ENCODE assay signal across 18 cellular contexts in the genomic region with DNA sequence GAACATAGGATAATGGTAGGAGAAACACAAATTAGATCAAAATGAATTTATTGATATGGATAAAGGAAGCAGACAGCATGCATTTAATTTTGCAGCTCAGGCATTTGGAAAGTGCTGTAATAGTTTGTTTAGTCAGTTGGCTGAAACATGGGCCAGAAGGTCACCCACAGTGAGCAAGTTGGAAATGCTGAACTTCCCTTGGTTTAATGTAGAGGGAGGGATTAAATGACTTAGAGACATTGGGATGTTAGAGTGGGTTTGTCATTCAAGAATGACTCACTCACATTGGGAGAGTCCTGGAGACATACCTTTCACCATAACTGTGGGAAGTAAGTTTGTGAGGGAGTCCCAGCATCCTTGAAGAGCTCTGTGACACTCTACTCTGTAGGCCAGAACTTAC.
DNase-seq lines count a peak whose midpoint lies in the region; ATAC-seq, FAIRE-seq and TF ChIP-seq lines count a peak whose summit lies in the region.
"Had no signal": no experiment of that assay in that cellular context is flagged by ENCODE, and none has a peak within 500 bp of the region (broad histone marks: within the 10 kb centered on the region; RNA-seq: fewer than 3 reads in every experiment).

No MANE protein-coding gene starts in this region.

- no peak overlapping the region for H3K4me3 Mint-ChIP-seq in natural killer cell treated with Interleukin-12 subunit alpha and Interleukin-12 subunit beta and Interleukin-15 and Interleukin-18, amount 100 ng/mL, for 72 hours
- H3K4me3 Mint-ChIP-seq: effector memory CD8-positive, alpha-beta T cell; IgD-negative memory B cell had no signal

- H3K4me3 ChIP-seq in fibroblast of mammary gland (ENCODE audit: control insufficient read depth, low read depth, low read length) (no peak overlapping the region), retinal pigment epithelial cell (ENCODE audit: low read length) (no peak overlapping the region)

- H3K36me3 Mint-ChIP-seq in natural killer cell treated with Interleukin-12 subunit alpha and Interleukin-12 subunit beta and Interleukin-15 and Interleukin-18, amount 100 ng/mL, for 72 hours = no peaks in the 10 kb centered on the region
- H3K36me3 Mint-ChIP-seq: IgD-negative memory B cell had no signal

- no peaks in the 10 kb centered on the region for H3K27me3 Mint-ChIP-seq in natural killer cell treated with Interleukin-12 subunit alpha and Interleukin-12 subunit beta and Interleukin-15 and Interleukin-18, amount 100 ng/mL, for 72 hours
- H3K27me3 Mint-ChIP-seq: effector memory CD8-positive, alpha-beta T cell; IgD-negative memory B cell had no signal

- DNase-seq in GM03348 (ENCODE audit: low spot score) = peak; percentile 57
- peak; percentile 90 for DNase-seq in RCC 7860 (ENCODE audit: low spot score)
- DNase-seq in fibroblast of mammary gland (ENCODE audit: low read depth) = peak; percentile 91
- peak; percentile 18 for DNase-seq in retinal pigment epithelial cell (ENCODE audit: low read depth)
- no peak for DNase-seq in natural killer cell treated with Interleukin-12 subunit alpha and Interleukin-12 subunit beta and Interleukin-15 and Interleukin-18, amount 100 ng/mL, for 72 hours (ENCODE audit: low spot score)
- DNase-seq in NCI-H2227 treated with DMSO at 0.1 percent for 48 hours (lab: John Stamatoyannopoulos, UW) = no peak
- DNase-seq in GM13977 (ENCODE audit: low spot score) = no peak
- DNase-seq: activated CD4-positive, alpha-beta T cell treated with anti-CD3 and anti-CD28 coated beads for 1 hour; activated naive CD4-positive, alpha-beta T cell; COR-L47; effector memory CD8-positive, alpha-beta T cell; NCI-H1048; stimulated activated CD4-positive, alpha-beta T cell treated with anti-CD3 and anti-CD28 coated beads, Interleukin-12 subunit alpha, Interleukin-12 subunit beta, amount 100 ng/mL, for 4 hours; T-helper 2 cell had no signal

- ATAC-seq in natural killer cell treated with Interleukin-12 subunit alpha and Interleukin-12 subunit beta and Interleukin-15 and Interleukin-18, amount 100 ng/mL, for 72 hours = no peak
- ATAC-seq in HG02840 (IDR thresholded peaks at IDR 0.05; ENCODE audit: low FRiP score, unreplicated experiment) = no peak
- ATAC-seq: effector memory CD8-positive, alpha-beta T cell; Right ventricle myocardium inferior had no signal

- no peaks in the 10 kb centered on the region for H3K9me3 Mint-ChIP-seq in natural killer cell treated with Interleukin-12 subunit alpha and Interleukin-12 subunit beta and Interleukin-15 and Interleukin-18, amount 100 ng/mL, for 72 hours

- no peak overlapping the region for H3K27ac Mint-ChIP-seq in natural killer cell treated with Interleukin-12 subunit alpha and Interleukin-12 subunit beta and Interleukin-15 and Interleukin-18, amount 100 ng/mL, for 72 hours
- H3K27ac Mint-ChIP-seq: effector memory CD8-positive, alpha-beta T cell; IgD-negative memory B cell had no signal

- no peak for TF ChIP-seq CTCF in fibroblast of mammary gland (conservative IDR thresholded peaks at IDR 0.05; ENCODE audit: control insufficient read depth, insufficient read depth, low read depth, low read length)
- TF ChIP-seq CTCF in retinal pigment epithelial cell (conservative IDR thresholded peaks at IDR 0.05; ENCODE audit: low read depth, low read length) = no peak
- TF ChIP-seq CTCF in GM13977 (IDR thresholded peaks at IDR 0.05; ENCODE audit: extremely low read depth, insufficient read depth, missing control alignments) = no peak

- in situ Hi-C loops in GM13977 (cut with MboI; ENCODE audit: low pct_unique_long_range_greater_than_20kb, low sequenced_read_pairs, unreplicated experiment) = no loop called here

- H3K4me1 Mint-ChIP-seq in natural killer cell treated with Interleukin-12 subunit alpha and Interleukin-12 subunit beta and Interleukin-15 and Interleukin-18, amount 100 ng/mL, for 72 hours (ENCODE audit: low read depth in 2 of 2) = peaks cover 0 to 3% of the 10 kb centered on the region in 2 donors

- peak; percentile 97 for FAIRE-seq in RCC 7860 (lab: Jason Lieb, UNC)
- FAIRE-seq: islet of Langerhans had no signal

Comparison
In these comparisons a context has a peak if more than half of its experiments do, and no peak if none do; other contexts are left out.
1. DNase-seq: peak in GM03348 (single experiment), RCC 7860 (single experiment), fibroblast of mammary gland (single experiment) and retinal pigment epithelial cell (single experiment); none in natural killer cell treated with Interleukin-12 subunit alpha and Interleukin-12 subunit beta and Interleukin-15 and Interleukin-18, amount 100 ng/mL, for 72 hours (single experiment), NCI-H2227 treated with DMSO at 0.1 percent for 48 hours (single experiment) and GM13977 (single experiment).